ENCODE assay signal across 1 cellular context in the genomic region with DNA sequence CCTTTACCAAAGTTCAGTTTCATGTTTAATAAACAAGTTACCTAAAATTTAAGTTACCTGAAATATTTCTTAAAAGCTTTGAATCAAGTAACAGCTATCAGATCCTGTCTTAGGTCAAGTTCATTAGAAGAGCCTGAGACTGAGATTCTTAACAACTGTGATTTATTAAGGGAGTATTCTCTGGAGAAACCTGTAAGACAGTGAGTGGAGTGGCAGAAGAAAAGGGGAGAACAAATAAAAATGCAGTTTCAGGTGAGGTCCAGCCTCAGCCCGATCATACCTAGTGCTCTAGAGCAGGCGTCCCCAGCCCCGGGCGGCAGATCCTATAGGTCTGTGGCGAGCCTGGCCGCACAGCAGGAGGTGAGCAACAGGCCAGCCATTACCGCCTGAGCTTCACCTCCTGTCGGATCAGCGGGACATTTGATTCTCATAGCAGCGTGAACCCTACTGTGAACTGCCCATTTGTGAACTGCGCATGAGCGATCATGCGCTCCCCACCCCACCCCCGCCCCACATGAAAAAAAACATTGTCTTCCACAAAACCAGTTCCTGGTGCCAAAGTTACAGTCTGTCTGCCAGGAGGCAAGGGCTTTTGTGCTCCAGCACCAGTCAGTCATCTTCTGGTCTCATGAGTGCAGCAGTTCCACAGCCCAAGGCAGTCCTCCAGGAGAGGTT.
TF ChIP-seq lines count a peak whose summit lies in the region.

No MANE protein-coding gene starts in this region.

TF ChIP-seq in K562, 482 proteins besides CTCF, POLR2A, EP300 and RAD21 (continues in another document):
- TF ChIP-seq ZNF395 (CRISPR knock-in tag; IDR thresholded peaks at IDR 0.05) (no peak), RFX7 (CRISPR knock-in tag; IDR thresholded peaks at IDR 0.05) (no peak), CREB3 (tag; conservative IDR thresholded peaks at IDR 0.05; ENCODE audit: low read depth) (0 out of 2 replicates have a peak, but pooled peaks have one; percentile 24), YY1 (IDR thresholded peaks at IDR 0.05; ENCODE audit: borderline replicate concordance in 1 of 3, control insufficient read depth in 1 of 3, extremely low read depth in 1 of 3, insufficient read depth in 3 of 3, insufficient read length in 1 of 3, insufficient replicate concordance in 2 of 3, low read depth in 1 of 3, low read length in 2 of 3) (peak in 2 of 3 experiments; percentile 50 to 75), ILF3 (IDR thresholded peaks at IDR 0.05; ENCODE audit: borderline replicate concordance) (no peak), MYBL2 (IDR thresholded peaks at IDR 0.05; ENCODE audit: low read depth) (peak; percentile 78; the same call in 1 of the 2 replicates), MYBL2 (CRISPR knock-in tag; IDR thresholded peaks at IDR 0.05; ENCODE audit: borderline replicate concordance) (no peak), FOXM1 (IDR thresholded peaks at IDR 0.05; ENCODE audit: low read depth) (peak; percentile 47; the same call in 1 of the 2 replicates), FOXM1 (CRISPR knock-in tag; IDR thresholded peaks at IDR 0.05; ENCODE audit: low read depth) (no peak), CTCFL (IDR thresholded peaks at IDR 0.05; ENCODE audit: borderline replicate concordance, insufficient read depth, low read depth, low read length, poor library complexity, severe bottlenecking) (peak; percentile 41), BRF2 (IDR thresholded peaks at IDR 0.05; ENCODE audit: borderline replicate concordance, insufficient read depth, insufficient read length) (no peak), HLTF (IDR thresholded peaks at IDR 0.05) (no peak), XRCC3 (IDR thresholded peaks at IDR 0.05) (no peak), MAFK (IDR thresholded peaks at IDR 0.05; ENCODE audit: low read length) (no peak), ZNF384 (IDR thresholded peaks at IDR 0.05; ENCODE audit: low read depth, low read length) (peak; percentile 77), ATF4 (CRISPR knock-in tag; IDR thresholded peaks at IDR 0.05) (no peak), PHF21A (IDR thresholded peaks at IDR 0.05; ENCODE audit: borderline replicate concordance, low read depth) (peak; percentile 65; the same call in 1 of the 2 replicates), MGA (IDR thresholded peaks at IDR 0.05) (peak; percentile 51; the same call in 1 of the 2 replicates), CREM (IDR thresholded peaks at IDR 0.05; ENCODE audit: low read depth) (0 out of 2 replicates have a peak, but pooled peaks have one; percentile 25), HDAC2 (IDR thresholded peaks at IDR 0.05) (peak; percentile 15; the same call in 1 of the 2 replicates), MAZ (CRISPR knock-in tag; conservative IDR thresholded peaks at IDR 0.05 in 1 of 2, IDR thresholded peaks at IDR 0.05 in 1 of 2) (peak in 1 of 2 experiments; percentile 70; a peak in 1 of 4 replicates), KDM1A (IDR thresholded peaks at IDR 0.05) (peak; percentile 65 to 82), CBX3 (IDR thresholded peaks at IDR 0.05; ENCODE audit: borderline replicate concordance in 1 of 2, low read length in 2 of 2) (peak in 1 of 2 experiments; percentile 67; a peak in 1 of 3 replicates), L3MBTL2 (IDR thresholded peaks at IDR 0.05) (peak; percentile 75)
- TF ChIP-seq, protein P1, sequence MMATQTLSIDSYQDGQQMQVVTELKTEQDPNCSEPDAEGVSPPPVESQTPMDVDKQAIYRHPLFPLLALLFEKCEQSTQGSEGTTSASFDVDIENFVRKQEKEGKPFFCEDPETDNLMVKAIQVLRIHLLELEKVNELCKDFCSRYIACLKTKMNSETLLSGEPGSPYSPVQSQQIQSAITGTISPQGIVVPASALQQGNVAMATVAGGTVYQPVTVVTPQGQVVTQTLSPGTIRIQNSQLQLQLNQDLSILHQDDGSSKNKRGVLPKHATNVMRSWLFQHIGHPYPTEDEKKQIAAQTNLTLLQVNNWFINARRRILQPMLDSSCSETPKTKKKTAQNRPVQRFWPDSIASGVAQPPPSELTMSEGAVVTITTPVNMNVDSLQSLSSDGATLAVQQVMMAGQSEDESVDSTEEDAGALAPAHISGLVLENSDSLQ (IDR thresholded peaks at IDR 0.05): peak; percentile 53
- TF ChIP-seq, protein P2, sequence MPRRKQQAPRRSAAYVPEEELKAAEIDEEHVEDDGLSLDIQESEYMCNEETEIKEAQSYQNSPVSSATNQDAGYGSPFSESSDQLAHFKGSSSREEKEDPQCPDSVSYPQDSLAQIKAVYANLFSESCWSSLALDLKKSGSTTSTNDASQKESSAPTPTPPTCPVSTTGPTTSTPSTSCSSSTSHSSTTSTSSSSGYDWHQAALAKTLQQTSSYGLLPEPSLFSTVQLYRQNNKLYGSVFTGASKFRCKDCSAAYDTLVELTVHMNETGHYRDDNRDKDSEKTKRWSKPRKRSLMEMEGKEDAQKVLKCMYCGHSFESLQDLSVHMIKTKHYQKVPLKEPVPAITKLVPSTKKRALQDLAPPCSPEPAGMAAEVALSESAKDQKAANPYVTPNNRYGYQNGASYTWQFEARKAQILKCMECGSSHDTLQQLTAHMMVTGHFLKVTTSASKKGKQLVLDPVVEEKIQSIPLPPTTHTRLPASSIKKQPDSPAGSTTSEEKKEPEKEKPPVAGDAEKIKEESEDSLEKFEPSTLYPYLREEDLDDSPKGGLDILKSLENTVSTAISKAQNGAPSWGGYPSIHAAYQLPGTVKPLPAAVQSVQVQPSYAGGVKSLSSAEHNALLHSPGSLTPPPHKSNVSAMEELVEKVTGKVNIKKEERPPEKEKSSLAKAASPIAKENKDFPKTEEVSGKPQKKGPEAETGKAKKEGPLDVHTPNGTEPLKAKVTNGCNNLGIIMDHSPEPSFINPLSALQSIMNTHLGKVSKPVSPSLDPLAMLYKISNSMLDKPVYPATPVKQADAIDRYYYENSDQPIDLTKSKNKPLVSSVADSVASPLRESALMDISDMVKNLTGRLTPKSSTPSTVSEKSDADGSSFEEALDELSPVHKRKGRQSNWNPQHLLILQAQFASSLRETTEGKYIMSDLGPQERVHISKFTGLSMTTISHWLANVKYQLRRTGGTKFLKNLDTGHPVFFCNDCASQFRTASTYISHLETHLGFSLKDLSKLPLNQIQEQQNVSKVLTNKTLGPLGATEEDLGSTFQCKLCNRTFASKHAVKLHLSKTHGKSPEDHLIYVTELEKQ (CRISPR knock-in tag; IDR thresholded peaks at IDR 0.05): no peak
